In genomic region chr3:152291649-152292066, GRCh38 we compare ENCODE assay signal across 13 cellular contexts. TPM values are rescaled to one million over a fixed set of nuclear protein-coding genes. Genes with fewer than 3 reads are reported as not detected.
A peak's percentile ranks its signal among the peaks of the same experiment; 100 is the strongest.
DNase-seq lines count a peak whose midpoint lies in the region; ATAC-seq and TF ChIP-seq lines count a peak whose summit lies in the region.
"Had no signal": no experiment of that assay in that cellular context is flagged by ENCODE, and none has a peak within 500 bp of the region (broad histone marks: within the 10 kb centered on the region; RNA-seq: fewer than 3 reads in every experiment).

No MANE protein-coding gene starts in this region.

- H3K27me3 ChIP-seq in tibial artery = no peaks in the 10 kb centered on the region
- H3K27me3 ChIP-seq: pancreas had no signal

- peak overlapping the region; percentile 70 for H3K4me3 Mint-ChIP-seq in activated naive CD4-positive, alpha-beta T cell treated with anti-CD3 and anti-CD28 coated beads, Interleukin-2, amount 50 U/mL, for 24 hours
- peak overlapping the region; percentile 25 for H3K4me3 Mint-ChIP-seq in T-helper 2 cell treated with Interferon-gamma antibody and Interleukin-4, amounts not matched to agents 5 μg/mL and 100 μg/mL, for 36 hours

- H3K9me3 Mint-ChIP-seq in activated naive CD4-positive, alpha-beta T cell treated with anti-CD3 and anti-CD28 coated beads, Interleukin-2, amount 50 U/mL, for 24 hours = no peaks in the 10 kb centered on the region
- H3K9me3 Mint-ChIP-seq in T-helper 2 cell treated with Interferon-gamma antibody and Interleukin-4, amounts not matched to agents 5 μg/mL and 100 μg/mL, for 36 hours = no peaks in the 10 kb centered on the region

- peaks cover 0 to 100% (median 42%) of the 10 kb centered on the region in 4 donors for H3K4me1 ChIP-seq in tibial artery

- intact Hi-C loops in left ventricle myocardium superior (cut with micrococcal nuclease) = no loop called here
- intact Hi-C loops in tibial artery (cut with DNase I; ENCODE audit: low total_unique reads) = no loop called here

- no peaks in the 10 kb centered on the region for H3K9me3 ChIP-seq in tibial artery
- H3K9me3 ChIP-seq: pancreas had no signal

- H3K27ac Mint-ChIP-seq in activated naive CD4-positive, alpha-beta T cell treated with anti-CD3 and anti-CD28 coated beads, Interleukin-2, amount 50 U/mL, for 24 hours = peak overlapping the region; percentile 92
- H3K27ac Mint-ChIP-seq in T-helper 2 cell treated with Interferon-gamma antibody and Interleukin-4, amounts not matched to agents 5 μg/mL and 100 μg/mL, for 36 hours = peak overlapping the region; percentile 49

- peaks cover 8% of the 10 kb centered on the region for H3K36me3 Mint-ChIP-seq in activated naive CD4-positive, alpha-beta T cell treated with anti-CD3 and anti-CD28 coated beads, Interleukin-2, amount 50 U/mL, for 24 hours
- peaks cover 26% of the 10 kb centered on the region for H3K36me3 Mint-ChIP-seq in T-helper 2 cell treated with Interferon-gamma antibody and Interleukin-4, amounts not matched to agents 5 μg/mL and 100 μg/mL, for 36 hours (ENCODE audit: low read depth)

- no peak for TF ChIP-seq CTCF in tibial artery (IDR thresholded peaks at IDR 0.05)

- DNase-seq in activated naive CD4-positive, alpha-beta T cell treated with Interleukin-2 at 50 U/mL for 16 hours = no peak
- no peak for DNase-seq in T-helper 2 cell treated with Interferon-gamma antibody and Interleukin-4, amounts not matched to agents 5 μg/mL and 100 μg/mL, for 36 hours (ENCODE audit: low spot score)
- DNase-seq in left ventricle myocardium superior = no peak
- DNase-seq in tibial artery = no peak
- DNase-seq in HT-29 (ENCODE audit: low spot score) = no peak
- DNase-seq in NOMO-1 (lab: John Stamatoyannopoulos, UW; ENCODE audit: unreplicated experiment in 2 of 2) = no peak
- no peak for DNase-seq in AML-193 (lab: John Stamatoyannopoulos, UW)
- DNase-seq: GDM1; NCI-H1694 treated with DMSO at 0.1 percent for 48 hours; pancreas; stimulated activated CD4-positive, alpha-beta T cell treated with anti-CD3 and anti-CD28 coated beads, Interleukin-4, amount 100 ng/mL, for 24 hours; T-helper 9 cell had no signal

- no peaks in the 10 kb centered on the region for H3K36me3 ChIP-seq in tibial artery
- H3K36me3 ChIP-seq: pancreas had no signal

- H3K4me3 ChIP-seq in tibial artery = no peak overlapping the region
- H3K4me3 ChIP-seq: pancreas had no signal

- no peaks in the 10 kb centered on the region for H3K27me3 Mint-ChIP-seq in activated naive CD4-positive, alpha-beta T cell treated with anti-CD3 and anti-CD28 coated beads, Interleukin-2, amount 50 U/mL, for 24 hours
- H3K27me3 Mint-ChIP-seq in T-helper 2 cell treated with Interferon-gamma antibody and Interleukin-4, amounts not matched to agents 5 μg/mL and 100 μg/mL, for 36 hours (ENCODE audit: low read depth) = no peaks in the 10 kb centered on the region

- H3K4me1 Mint-ChIP-seq in activated naive CD4-positive, alpha-beta T cell treated with anti-CD3 and anti-CD28 coated beads, Interleukin-2, amount 50 U/mL, for 24 hours = peaks cover 87% of the 10 kb centered on the region
- peaks cover 61% of the 10 kb centered on the region for H3K4me1 Mint-ChIP-seq in T-helper 2 cell treated with Interferon-gamma antibody and Interleukin-4, amounts not matched to agents 5 μg/mL and 100 μg/mL, for 36 hours (ENCODE audit: low read depth)

- ATAC-seq in left ventricle myocardium superior = peak; percentile 37

- peak overlapping the region; percentile 19 to 87 for H3K27ac ChIP-seq in tibial artery
- H3K27ac ChIP-seq: pancreas had no signal

RNA-seq across cellular contexts. Expression of gene MBNL1, which starts 22.9 kb away (rescaled TPM):
- 172 TPM for total RNA-seq in left ventricle myocardium superior
- total RNA-seq in HT-29 (2014; rRNA removed; shearing (Covaris generic)) = 144 and 163 TPM in 2 replicates
